Comparison of ENCODE assay signal across 1 cellular context in the genomic region with DNA sequence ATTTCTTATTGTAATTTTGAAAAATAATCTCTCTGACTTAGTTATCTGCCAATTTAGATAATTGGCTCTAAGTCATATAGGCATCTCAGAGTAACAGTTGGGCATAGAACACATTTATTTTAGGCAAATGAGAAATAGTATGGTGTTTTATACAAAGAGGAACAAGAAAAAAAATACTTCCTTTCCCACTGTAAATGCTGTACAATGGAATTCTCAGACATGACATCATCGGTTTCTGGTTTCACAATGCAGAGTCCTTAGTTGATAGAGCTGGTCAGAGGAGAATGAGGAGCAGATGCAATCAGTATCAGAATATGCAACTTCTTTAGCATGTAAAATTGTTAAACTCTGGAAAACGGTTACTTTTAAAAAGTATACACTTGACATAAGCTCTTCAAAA.
TF ChIP-seq lines count a peak whose summit lies in the region.

No MANE protein-coding gene starts in this region.

TF ChIP-seq in IMR-90, 13 proteins besides CTCF, POLR2A, EP300 and RAD21:
- TF ChIP-seq, protein P1, sequence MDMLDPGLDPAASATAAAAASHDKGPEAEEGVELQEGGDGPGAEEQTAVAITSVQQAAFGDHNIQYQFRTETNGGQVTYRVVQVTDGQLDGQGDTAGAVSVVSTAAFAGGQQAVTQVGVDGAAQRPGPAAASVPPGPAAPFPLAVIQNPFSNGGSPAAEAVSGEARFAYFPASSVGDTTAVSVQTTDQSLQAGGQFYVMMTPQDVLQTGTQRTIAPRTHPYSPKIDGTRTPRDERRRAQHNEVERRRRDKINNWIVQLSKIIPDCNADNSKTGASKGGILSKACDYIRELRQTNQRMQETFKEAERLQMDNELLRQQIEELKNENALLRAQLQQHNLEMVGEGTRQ (IDR thresholded peaks at IDR 0.05; ENCODE audit: low read depth, low read length), result no peak
- no peak for TF ChIP-seq BHLHE40 (IDR thresholded peaks at IDR 0.05; ENCODE audit: low read depth, low read length)
- TF ChIP-seq RFX5 (IDR thresholded peaks at IDR 0.05; ENCODE audit: low read depth, low read length), result no peak
- TF ChIP-seq, protein P2, sequence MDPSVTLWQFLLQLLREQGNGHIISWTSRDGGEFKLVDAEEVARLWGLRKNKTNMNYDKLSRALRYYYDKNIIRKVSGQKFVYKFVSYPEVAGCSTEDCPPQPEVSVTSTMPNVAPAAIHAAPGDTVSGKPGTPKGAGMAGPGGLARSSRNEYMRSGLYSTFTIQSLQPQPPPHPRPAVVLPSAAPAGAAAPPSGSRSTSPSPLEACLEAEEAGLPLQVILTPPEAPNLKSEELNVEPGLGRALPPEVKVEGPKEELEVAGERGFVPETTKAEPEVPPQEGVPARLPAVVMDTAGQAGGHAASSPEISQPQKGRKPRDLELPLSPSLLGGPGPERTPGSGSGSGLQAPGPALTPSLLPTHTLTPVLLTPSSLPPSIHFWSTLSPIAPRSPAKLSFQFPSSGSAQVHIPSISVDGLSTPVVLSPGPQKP (IDR thresholded peaks at IDR 0.05; ENCODE audit: borderline replicate concordance, low read depth, low read length), result no peak
- TF ChIP-seq MXI1 (IDR thresholded peaks at IDR 0.05; ENCODE audit: borderline replicate concordance, low read depth, low read length), result no peak
- TF ChIP-seq RCOR1 (IDR thresholded peaks at IDR 0.05; ENCODE audit: insufficient replicate concordance, low read length), result no peak
- TF ChIP-seq NFE2L2 (IDR thresholded peaks at IDR 0.05; ENCODE audit: low read depth, low read length), result no peak
- peak; percentile 92 for TF ChIP-seq CEBPB (IDR thresholded peaks at IDR 0.05; ENCODE audit: low read depth, low read length)
- TF ChIP-seq FOS (IDR thresholded peaks at IDR 0.05; ENCODE audit: low read depth, low read length), result no peak
- no peak for TF ChIP-seq MAZ (IDR thresholded peaks at IDR 0.05; ENCODE audit: borderline replicate concordance, low read depth, low read length)
- peak; percentile 15; the same call in 1 of the 2 replicates for TF ChIP-seq MAFK (IDR thresholded peaks at IDR 0.05; ENCODE audit: low read depth, low read length)
